8 cellular contexts compared by ENCODE assay signal in genomic region chr11:67345949-67346819, GRCh38. TPM values are rescaled to one million over a fixed set of nuclear protein-coding genes. Genes with fewer than 3 reads are reported as not detected.
DNase-seq lines count a peak whose midpoint lies in the region; ATAC-seq and TF ChIP-seq lines count a peak whose summit lies in the region.

No MANE protein-coding gene starts in this region.

- no peaks in the 10 kb centered on the region for H3K36me3 Mint-ChIP-seq in T-helper 17 cell (ENCODE audit: low read depth)

- TF ChIP-seq CTCF in fibroblast of villous mesenchyme (IDR thresholded peaks at IDR 0.05; ENCODE audit: insufficient read depth, low read depth, low read length), result peak; percentile 90

- in situ Hi-C loops in Caki2 (cut with HindIII; ENCODE audit: low pct_unique_long_range_greater_than_20kb, low sequenced_read_pairs), result no loop called here

- no peaks in the 10 kb centered on the region for H3K9me3 ChIP-seq in T-helper 17 cell (ENCODE audit: control insufficient read depth, low read length, poor library complexity, severe bottlenecking)

- peaks cover 40% of the 10 kb centered on the region for H3K4me1 Mint-ChIP-seq in T-helper 17 cell

- DNase-seq in Caki2 (ENCODE audit: low read depth) (peak; percentile 81), HCEC 1CT (peak; percentile 54), T-helper 17 cell (no peak), fibroblast of villous mesenchyme (ENCODE audit: low read depth) (peak; percentile 65), 8988T (no peak), C1 segment of cervical spinal cord (lab: John Stamatoyannopoulos, UW) (no peak)
- DNase-seq in stimulated activated naive CD8-positive, alpha-beta T cell treated with anti-CD3 and anti-CD28 coated beads, Interleukin-15, Interleukin-2, amounts not matched to agents 100 U/mL and 50 U/mL, for 24 hours, result no peak

- peak overlapping the region; percentile 51 for H3K27ac Mint-ChIP-seq in T-helper 17 cell

- peak; percentile 77 for ATAC-seq in T-helper 17 cell
- peak; percentile 37 for ATAC-seq in stimulated activated naive CD8-positive, alpha-beta T cell treated with anti-CD3 and anti-CD28 coated beads, Interleukin-15, Interleukin-2, amounts not matched to agents 100 U/mL and 50 U/mL, for 24 hours
- ATAC-seq in HG03378 (IDR thresholded peaks at IDR 0.05; ENCODE audit: unreplicated experiment), result no peak

- H3K4me3 ChIP-seq in fibroblast of villous mesenchyme (ENCODE audit: low read depth, low read length), result no peak overlapping the region

- no peak overlapping the region for H3K4me3 Mint-ChIP-seq in T-helper 17 cell

- H3K27me3 Mint-ChIP-seq in T-helper 17 cell, result no peaks in the 10 kb centered on the region

RNA-seq across cellular contexts. Expression of gene POLD4, which starts 7.2 kb away (rescaled TPM):
- 26.7 and 38.5 TPM in 2 replicates for total RNA-seq in Caki2 (2014; rRNA removed; shearing (Covaris generic); ENCODE audit: low replicate concordance)
- total RNA-seq in T-helper 17 cell (10 to 100 TPM; 45.9 to 61.0 TPM), fibroblast of villous mesenchyme (43.2 and 68.9 TPM in 2 replicates)

RNA-seq across cellular contexts. Expression of gene CLCF1, which starts 27.2 kb away (rescaled TPM):
- total RNA-seq in Caki2 (2014; rRNA removed; shearing (Covaris generic); ENCODE audit: low replicate concordance), result 6.5 and 13.4 TPM in 2 replicates
- 1 to 10 TPM; 7.3 to 7.5 TPM for total RNA-seq in T-helper 17 cell
- 3.5 and 4.7 TPM in 2 replicates for total RNA-seq in fibroblast of villous mesenchyme

RNA-seq across cellular contexts. Expression of gene SSH3, which starts 42.9 kb away (rescaled TPM):
- total RNA-seq in Caki2 (2014; rRNA removed; shearing (Covaris generic); ENCODE audit: low replicate concordance), result 16.3 and 50.6 TPM in 2 replicates
- total RNA-seq in T-helper 17 cell (10 to 100 TPM; 12.8 to 17.8 TPM), fibroblast of villous mesenchyme (16.1 and 21.2 TPM in 2 replicates)

RNA-seq across cellular contexts. Expression of gene RAD9A, which starts 45.6 kb away (rescaled TPM):
- total RNA-seq in Caki2 (2014; rRNA removed; shearing (Covaris generic); ENCODE audit: low replicate concordance), result 24.4 and 26.6 TPM in 2 replicates
- total RNA-seq in T-helper 17 cell, result 10 to 100 TPM; 21.5 to 40.5 TPM
- 4.3 and 6.4 TPM in 2 replicates for total RNA-seq in fibroblast of villous mesenchyme

RNA-seq across cellular contexts. Expression of gene PPP1CA, which starts 55.5 kb away (rescaled TPM):
- 251 and 260 TPM in 2 replicates for total RNA-seq in Caki2 (2014; rRNA removed; shearing (Covaris generic); ENCODE audit: low replicate concordance)
- total RNA-seq in T-helper 17 cell (100 to 1,000 TPM; 133 to 146 TPM), fibroblast of villous mesenchyme (172 and 202 TPM in 2 replicates)

Comparison
In these comparisons a context has a peak if more than half of its experiments do, and no peak if none do; other contexts are left out.
1. DNase-seq: peak in Caki2 (single experiment), HCEC 1CT (single experiment) and fibroblast of villous mesenchyme (single experiment); none in T-helper 17 cell (0 of 3), stimulated activated naive CD8-positive, alpha-beta T cell treated with anti-CD3 and anti-CD28 coated beads, Interleukin-15, Interleukin-2, amounts not matched to agents 100 U/mL and 50 U/mL, for 24 hours (single experiment), 8988T (single experiment) and C1 segment of cervical spinal cord (0 of 14).